ENCODE assay signal across 24 cellular contexts in genomic region chr6:38352636-38353035, GRCh38.
"Had no signal": no experiment of that assay in that cellular context is flagged by ENCODE, and none has a peak within 500 bp of the region (broad histone marks: within the 10 kb centered on the region; RNA-seq: fewer than 3 reads in every experiment).

No MANE protein-coding gene starts in this region.

- H3K27ac ChIP-seq: testis had no signal

- H3K4me3 Mint-ChIP-seq: activated CD4-positive, alpha-beta memory T cell treated with anti-CD3 and anti-CD28 coated beads for 36 hours; activated naive CD4-positive, alpha-beta T cell treated with anti-CD3 and anti-CD28 coated beads for 36 hours; activated T-cell treated with anti-CD3 and anti-CD28 coated beads, Interleukin-2, amount 50 U/mL, for 72 hours; brain; natural killer cell; type B pancreatic cell; WTC11 had no signal

- H3K36me3 Mint-ChIP-seq: activated CD4-positive, alpha-beta memory T cell treated with anti-CD3 and anti-CD28 coated beads for 36 hours; brain; natural killer cell; type B pancreatic cell; WTC11 had no signal

- ATAC-seq: activated T-cell treated with anti-CD3 and anti-CD28 coated beads, Interleukin-2, amount 50 U/mL, for 72 hours; esophagus mucosa; left ventricle myocardium superior; natural killer cell; sciatic nerve; stimulated activated naive B cell treated with anti-CD40 and anti-IgM and Interleukin-4, amounts not matched to agents 10 μg/mL and 1 μg/mL and 100 μg/mL, for 72 hours; WTC11 had no signal

- H3K9me3 ChIP-seq: testis had no signal

- FAIRE-seq: colon, endothelial cell of umbilical vein, frontal cortex had no signal

- H3K27me3 Mint-ChIP-seq: activated CD4-positive, alpha-beta memory T cell treated with anti-CD3 and anti-CD28 coated beads for 36 hours; brain; stimulated activated naive B cell treated with anti-CD40 and anti-IgM and Interleukin-4, amounts not matched to agents 10 μg/mL and 1 μg/mL and 100 μg/mL, for 72 hours had no signal

- DNase-seq: activated CD4-positive, alpha-beta memory T cell treated with anti-CD3 and anti-CD28 coated beads for 36 hours; activated effector memory CD4-positive, alpha-beta T cell treated with Interleukin-2 at 50 U/mL for 16 hours; activated naive CD4-positive, alpha-beta T cell treated with anti-CD3 and anti-CD28 coated beads for 36 hours; activated T-cell treated with anti-CD3 and anti-CD28 coated beads, Interleukin-2, amount 50 U/mL, for 72 hours; caudate nucleus; effector memory CD4-positive, alpha-beta T cell; hippocampal formation; left ventricle myocardium superior; mammary epithelial cell; midbrain; natural killer cell; stimulated activated CD4-positive, alpha-beta T cell treated with anti-CD3 and anti-CD28 coated beads, Interleukin-2, amount 100 ng/mL, for 48 hours; stimulated activated CD8-positive, alpha-beta memory T cell treated with anti-CD3 and anti-CD28 coated beads, Interleukin-4, amount 100 ng/mL, for 48 hours; stimulated activated naive B cell treated with anti-CD40 and anti-IgM and Interleukin-4, amounts not matched to agents 10 μg/mL and 1 μg/mL and 100 μg/mL, for 72 hours; T-helper 9 cell; testis had no signal

- H3K9me3 Mint-ChIP-seq: activated CD4-positive, alpha-beta memory T cell treated with anti-CD3 and anti-CD28 coated beads for 36 hours; activated naive CD4-positive, alpha-beta T cell treated with anti-CD3 and anti-CD28 coated beads for 36 hours; activated T-cell treated with anti-CD3 and anti-CD28 coated beads, Interleukin-2, amount 50 U/mL, for 72 hours; brain; natural killer cell; stimulated activated naive B cell treated with anti-CD40 and anti-IgM and Interleukin-4, amounts not matched to agents 10 μg/mL and 1 μg/mL and 100 μg/mL, for 72 hours; type B pancreatic cell; WTC11 had no signal

- H3K27me3 ChIP-seq: testis had no signal

- H3K4me3 ChIP-seq: testis had no signal

- H3K27ac Mint-ChIP-seq: activated CD4-positive, alpha-beta memory T cell treated with anti-CD3 and anti-CD28 coated beads for 36 hours; activated naive CD4-positive, alpha-beta T cell treated with anti-CD3 and anti-CD28 coated beads for 36 hours; natural killer cell; stimulated activated naive B cell treated with anti-CD40 and anti-IgM and Interleukin-4, amounts not matched to agents 10 μg/mL and 1 μg/mL and 100 μg/mL, for 72 hours; type B pancreatic cell; WTC11 had no signal
